Comparison of ENCODE assay signal across 1 cellular context in genomic region chr10:64041185-64041988, GRCh38.
TF ChIP-seq lines count a peak whose summit lies in the region.

No MANE protein-coding gene starts in this region.

TF ChIP-seq in K562, 482 proteins besides CTCF, POLR2A, EP300 and RAD21 (continued from another document):
- TF ChIP-seq ID3 (CRISPR knock-in tag; IDR thresholded peaks at IDR 0.05) = no peak
- no peak for TF ChIP-seq ID3 (tag; IDR thresholded peaks at IDR 0.05)
- no peak for TF ChIP-seq ZNF589 (CRISPR knock-in tag; IDR thresholded peaks at IDR 0.05; ENCODE audit: low read depth)
- no peak for TF ChIP-seq FUS (optimal IDR thresholded peaks at IDR 0.05; ENCODE audit: low read depth, low read length)
- TF ChIP-seq CC2D1A (IDR thresholded peaks at IDR 0.05) = peak; percentile 98
- peak in 1 of 2 experiments; percentile 62; a peak in 2 of 4 replicates for TF ChIP-seq RCOR1 (IDR thresholded peaks at IDR 0.05; ENCODE audit: borderline replicate concordance in 1 of 2, low read depth in 2 of 2, low read length in 2 of 2)
